ENCODE assay signal across 1 cellular context in genomic region chr20:63765082-63765873, GRCh38.
TF ChIP-seq lines count a peak whose summit lies in the region.

No MANE protein-coding gene starts in this region.

TF ChIP-seq in HepG2, 621 proteins besides CTCF, POLR2A, EP300 and RAD21 (continued from another document and continues in another):
- TF ChIP-seq, protein P1, sequence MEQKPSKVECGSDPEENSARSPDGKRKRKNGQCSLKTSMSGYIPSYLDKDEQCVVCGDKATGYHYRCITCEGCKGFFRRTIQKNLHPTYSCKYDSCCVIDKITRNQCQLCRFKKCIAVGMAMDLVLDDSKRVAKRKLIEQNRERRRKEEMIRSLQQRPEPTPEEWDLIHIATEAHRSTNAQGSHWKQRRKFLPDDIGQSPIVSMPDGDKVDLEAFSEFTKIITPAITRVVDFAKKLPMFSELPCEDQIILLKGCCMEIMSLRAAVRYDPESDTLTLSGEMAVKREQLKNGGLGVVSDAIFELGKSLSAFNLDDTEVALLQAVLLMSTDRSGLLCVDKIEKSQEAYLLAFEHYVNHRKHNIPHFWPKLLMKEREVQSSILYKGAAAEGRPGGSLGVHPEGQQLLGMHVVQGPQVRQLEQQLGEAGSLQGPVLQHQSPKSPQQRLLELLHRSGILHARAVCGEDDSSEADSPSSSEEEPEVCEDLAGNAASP (CRISPR knock-in tag; IDR thresholded peaks at IDR 0.05; ENCODE audit: borderline replicate concordance) = no peak; the same call in 1 of the 2 replicates
- TF ChIP-seq ZSCAN30 (CRISPR knock-in tag; IDR thresholded peaks at IDR 0.05) (no peak), GATAD2A (CRISPR knock-in tag; IDR thresholded peaks at IDR 0.05) (peak; percentile 50; the same call in 1 of the 2 replicates), MTF1 (CRISPR knock-in tag; IDR thresholded peaks at IDR 0.05) (no peak), FOXP1 (IDR thresholded peaks at IDR 0.05) (no peak), FOXP1 (CRISPR knock-in tag; IDR thresholded peaks at IDR 0.05) (0 out of 2 replicates have a peak, but pooled peaks have one; percentile 15), SOX6 (IDR thresholded peaks at IDR 0.05) (no peak), SOX6 (CRISPR knock-in tag; IDR thresholded peaks at IDR 0.05) (peak; percentile 45), SP2 (CRISPR knock-in tag; IDR thresholded peaks at IDR 0.05) (no peak), YEATS4 (CRISPR knock-in tag; IDR thresholded peaks at IDR 0.05; ENCODE audit: borderline replicate concordance) (peak; percentile 61; the same call in 1 of the 2 replicates), ZNF33A (CRISPR knock-in tag; IDR thresholded peaks at IDR 0.05; ENCODE audit: borderline replicate concordance) (no peak), THAP11 (CRISPR knock-in tag; IDR thresholded peaks at IDR 0.05) (no peak), TSC22D2 (CRISPR knock-in tag; IDR thresholded peaks at IDR 0.05; ENCODE audit: borderline replicate concordance) (peak; percentile 26; the same call in 1 of the 2 replicates), AHDC1 (CRISPR knock-in tag; IDR thresholded peaks at IDR 0.05; ENCODE audit: borderline replicate concordance) (0 out of 2 replicates have a peak, but pooled peaks have one; percentile 35), ZNF256 (CRISPR knock-in tag; conservative IDR thresholded peaks at IDR 0.05) (no peak), RFXAP (CRISPR knock-in tag; IDR thresholded peaks at IDR 0.05; ENCODE audit: borderline replicate concordance) (peak; percentile 38; the same call in 1 of the 2 replicates), ZNF616 (CRISPR knock-in tag; IDR thresholded peaks at IDR 0.05; ENCODE audit: low read depth) (no peak), ZFP37 (CRISPR knock-in tag; IDR thresholded peaks at IDR 0.05; ENCODE audit: borderline replicate concordance) (0 out of 2 replicates have a peak, but pooled peaks have one; percentile 53), MTF2 (CRISPR knock-in tag; IDR thresholded peaks at IDR 0.05; ENCODE audit: borderline replicate concordance) (no peak), MXI1 (IDR thresholded peaks at IDR 0.05; ENCODE audit: borderline replicate concordance, low read depth, low read length) (0 out of 3 replicates have a peak, but pooled peaks have one; percentile 34), KDM5B (CRISPR knock-in tag; IDR thresholded peaks at IDR 0.05; ENCODE audit: borderline replicate concordance) (peak; percentile 77; the same call in 1 of the 2 replicates), HNF4G (IDR thresholded peaks at IDR 0.05; ENCODE audit: borderline replicate concordance, low read depth, low read length) (peak; percentile 43; the same call in 1 of the 2 replicates), HNF4G (CRISPR knock-in tag; IDR thresholded peaks at IDR 0.05; ENCODE audit: borderline replicate concordance, low read depth) (peak; percentile 35; the same call in 1 of the 2 replicates), CHCHD3 (CRISPR knock-in tag; IDR thresholded peaks at IDR 0.05) (no peak), NFE2L1 (CRISPR knock-in tag; IDR thresholded peaks at IDR 0.05; ENCODE audit: borderline replicate concordance) (no peak), ZBTB8A (CRISPR knock-in tag; IDR thresholded peaks at IDR 0.05; ENCODE audit: borderline replicate concordance, low read depth) (no peak), PCBP1 (IDR thresholded peaks at IDR 0.05; ENCODE audit: borderline replicate concordance, low read depth, low read length) (no peak), SMC3 (IDR thresholded peaks at IDR 0.05; ENCODE audit: low read length) (no peak), NCOR1 (IDR thresholded peaks at IDR 0.05; ENCODE audit: borderline replicate concordance, low read length) (peak; percentile 35; the same call in 1 of the 2 replicates), PRMT3 (CRISPR knock-in tag; IDR thresholded peaks at IDR 0.05; ENCODE audit: borderline replicate concordance, low read depth) (no peak), DMAP1 (CRISPR knock-in tag; IDR thresholded peaks at IDR 0.05) (peak; percentile 52), ZNF232 (CRISPR knock-in tag; IDR thresholded peaks at IDR 0.05; ENCODE audit: borderline replicate concordance) (0 out of 2 replicates have a peak, but pooled peaks have one; percentile 37), AGO2 (optimal IDR thresholded peaks at IDR 0.05; ENCODE audit: low read depth, low read length) (no peak), ZNF83 (CRISPR knock-in tag; IDR thresholded peaks at IDR 0.05; ENCODE audit: borderline replicate concordance) (0 out of 2 replicates have a peak, but pooled peaks have one; percentile 61), ZNF296 (CRISPR knock-in tag; conservative IDR thresholded peaks at IDR 0.05) (0 out of 2 replicates have a peak, but pooled peaks have one; percentile 29), ETV5 (CRISPR knock-in tag; IDR thresholded peaks at IDR 0.05; ENCODE audit: borderline replicate concordance) (peak; percentile 88), ZBTB7B (CRISPR knock-in tag; IDR thresholded peaks at IDR 0.05) (peak; percentile 91), SOX13 (IDR thresholded peaks at IDR 0.05) (no peak), SOX13 (CRISPR knock-in tag; conservative IDR thresholded peaks at IDR 0.05 in 1 of 2, IDR thresholded peaks at IDR 0.05 in 1 of 2) (peak in 1 of 2 experiments; percentile 27; a peak in 1 of 4 replicates), ZNF747 (CRISPR knock-in tag; IDR thresholded peaks at IDR 0.05; ENCODE audit: borderline replicate concordance) (0 out of 2 replicates have a peak, but pooled peaks have one; percentile 36)
- TF ChIP-seq, protein P2, sequence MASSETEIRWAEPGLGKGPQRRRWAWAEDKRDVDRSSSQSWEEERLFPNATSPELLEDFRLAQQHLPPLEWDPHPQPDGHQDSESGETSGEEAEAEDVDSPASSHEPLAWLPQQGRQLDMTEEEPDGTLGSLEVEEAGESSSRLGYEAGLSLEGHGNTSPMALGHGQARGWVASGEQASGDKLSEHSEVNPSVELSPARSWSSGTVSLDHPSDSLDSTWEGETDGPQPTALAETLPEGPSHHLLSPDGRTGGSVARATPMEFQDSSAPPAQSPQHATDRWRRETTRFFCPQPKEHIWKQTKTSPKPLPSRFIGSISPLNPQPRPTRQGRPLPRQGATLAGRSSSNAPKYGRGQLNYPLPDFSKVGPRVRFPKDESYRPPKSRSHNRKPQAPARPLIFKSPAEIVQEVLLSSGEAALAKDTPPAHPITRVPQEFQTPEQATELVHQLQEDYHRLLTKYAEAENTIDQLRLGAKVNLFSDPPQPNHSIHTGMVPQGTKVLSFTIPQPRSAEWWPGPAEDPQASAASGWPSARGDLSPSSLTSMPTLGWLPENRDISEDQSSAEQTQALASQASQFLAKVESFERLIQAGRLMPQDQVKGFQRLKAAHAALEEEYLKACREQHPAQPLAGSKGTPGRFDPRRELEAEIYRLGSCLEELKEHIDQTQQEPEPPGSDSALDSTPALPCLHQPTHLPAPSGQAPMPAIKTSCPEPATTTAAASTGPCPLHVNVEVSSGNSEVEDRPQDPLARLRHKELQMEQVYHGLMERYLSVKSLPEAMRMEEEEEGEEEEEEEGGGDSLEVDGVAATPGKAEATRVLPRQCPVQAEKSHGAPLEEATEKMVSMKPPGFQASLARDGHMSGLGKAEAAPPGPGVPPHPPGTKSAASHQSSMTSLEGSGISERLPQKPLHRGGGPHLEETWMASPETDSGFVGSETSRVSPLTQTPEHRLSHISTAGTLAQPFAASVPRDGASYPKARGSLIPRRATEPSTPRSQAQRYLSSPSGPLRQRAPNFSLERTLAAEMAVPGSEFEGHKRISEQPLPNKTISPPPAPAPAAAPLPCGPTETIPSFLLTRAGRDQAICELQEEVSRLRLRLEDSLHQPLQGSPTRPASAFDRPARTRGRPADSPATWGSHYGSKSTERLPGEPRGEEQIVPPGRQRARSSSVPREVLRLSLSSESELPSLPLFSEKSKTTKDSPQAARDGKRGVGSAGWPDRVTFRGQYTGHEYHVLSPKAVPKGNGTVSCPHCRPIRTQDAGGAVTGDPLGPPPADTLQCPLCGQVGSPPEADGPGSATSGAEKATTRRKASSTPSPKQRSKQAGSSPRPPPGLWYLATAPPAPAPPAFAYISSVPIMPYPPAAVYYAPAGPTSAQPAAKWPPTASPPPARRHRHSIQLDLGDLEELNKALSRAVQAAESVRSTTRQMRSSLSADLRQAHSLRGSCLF (CRISPR knock-in tag; IDR thresholded peaks at IDR 0.05; ENCODE audit: borderline replicate concordance) = no peak
- TF ChIP-seq, protein P3, sequence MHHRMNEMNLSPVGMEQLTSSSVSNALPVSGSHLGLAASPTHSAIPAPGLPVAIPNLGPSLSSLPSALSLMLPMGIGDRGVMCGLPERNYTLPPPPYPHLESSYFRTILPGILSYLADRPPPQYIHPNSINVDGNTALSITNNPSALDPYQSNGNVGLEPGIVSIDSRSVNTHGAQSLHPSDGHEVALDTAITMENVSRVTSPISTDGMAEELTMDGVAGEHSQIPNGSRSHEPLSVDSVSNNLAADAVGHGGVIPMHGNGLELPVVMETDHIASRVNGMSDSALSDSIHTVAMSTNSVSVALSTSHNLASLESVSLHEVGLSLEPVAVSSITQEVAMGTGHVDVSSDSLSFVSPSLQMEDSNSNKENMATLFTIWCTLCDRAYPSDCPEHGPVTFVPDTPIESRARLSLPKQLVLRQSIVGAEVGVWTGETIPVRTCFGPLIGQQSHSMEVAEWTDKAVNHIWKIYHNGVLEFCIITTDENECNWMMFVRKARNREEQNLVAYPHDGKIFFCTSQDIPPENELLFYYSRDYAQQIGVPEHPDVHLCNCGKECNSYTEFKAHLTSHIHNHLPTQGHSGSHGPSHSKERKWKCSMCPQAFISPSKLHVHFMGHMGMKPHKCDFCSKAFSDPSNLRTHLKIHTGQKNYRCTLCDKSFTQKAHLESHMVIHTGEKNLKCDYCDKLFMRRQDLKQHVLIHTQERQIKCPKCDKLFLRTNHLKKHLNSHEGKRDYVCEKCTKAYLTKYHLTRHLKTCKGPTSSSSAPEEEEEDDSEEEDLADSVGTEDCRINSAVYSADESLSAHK (CRISPR knock-in tag; IDR thresholded peaks at IDR 0.05; ENCODE audit: borderline replicate concordance) = no peak
- TF ChIP-seq, protein P4, sequence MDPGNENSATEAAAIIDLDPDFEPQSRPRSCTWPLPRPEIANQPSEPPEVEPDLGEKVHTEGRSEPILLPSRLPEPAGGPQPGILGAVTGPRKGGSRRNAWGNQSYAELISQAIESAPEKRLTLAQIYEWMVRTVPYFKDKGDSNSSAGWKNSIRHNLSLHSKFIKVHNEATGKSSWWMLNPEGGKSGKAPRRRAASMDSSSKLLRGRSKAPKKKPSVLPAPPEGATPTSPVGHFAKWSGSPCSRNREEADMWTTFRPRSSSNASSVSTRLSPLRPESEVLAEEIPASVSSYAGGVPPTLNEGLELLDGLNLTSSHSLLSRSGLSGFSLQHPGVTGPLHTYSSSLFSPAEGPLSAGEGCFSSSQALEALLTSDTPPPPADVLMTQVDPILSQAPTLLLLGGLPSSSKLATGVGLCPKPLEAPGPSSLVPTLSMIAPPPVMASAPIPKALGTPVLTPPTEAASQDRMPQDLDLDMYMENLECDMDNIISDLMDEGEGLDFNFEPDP (CRISPR knock-in tag; conservative IDR thresholded peaks at IDR 0.05) = no peak
- TF ChIP-seq, protein P5, sequence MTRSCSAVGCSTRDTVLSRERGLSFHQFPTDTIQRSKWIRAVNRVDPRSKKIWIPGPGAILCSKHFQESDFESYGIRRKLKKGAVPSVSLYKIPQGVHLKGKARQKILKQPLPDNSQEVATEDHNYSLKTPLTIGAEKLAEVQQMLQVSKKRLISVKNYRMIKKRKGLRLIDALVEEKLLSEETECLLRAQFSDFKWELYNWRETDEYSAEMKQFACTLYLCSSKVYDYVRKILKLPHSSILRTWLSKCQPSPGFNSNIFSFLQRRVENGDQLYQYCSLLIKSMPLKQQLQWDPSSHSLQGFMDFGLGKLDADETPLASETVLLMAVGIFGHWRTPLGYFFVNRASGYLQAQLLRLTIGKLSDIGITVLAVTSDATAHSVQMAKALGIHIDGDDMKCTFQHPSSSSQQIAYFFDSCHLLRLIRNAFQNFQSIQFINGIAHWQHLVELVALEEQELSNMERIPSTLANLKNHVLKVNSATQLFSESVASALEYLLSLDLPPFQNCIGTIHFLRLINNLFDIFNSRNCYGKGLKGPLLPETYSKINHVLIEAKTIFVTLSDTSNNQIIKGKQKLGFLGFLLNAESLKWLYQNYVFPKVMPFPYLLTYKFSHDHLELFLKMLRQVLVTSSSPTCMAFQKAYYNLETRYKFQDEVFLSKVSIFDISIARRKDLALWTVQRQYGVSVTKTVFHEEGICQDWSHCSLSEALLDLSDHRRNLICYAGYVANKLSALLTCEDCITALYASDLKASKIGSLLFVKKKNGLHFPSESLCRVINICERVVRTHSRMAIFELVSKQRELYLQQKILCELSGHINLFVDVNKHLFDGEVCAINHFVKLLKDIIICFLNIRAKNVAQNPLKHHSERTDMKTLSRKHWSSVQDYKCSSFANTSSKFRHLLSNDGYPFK (CRISPR knock-in tag; IDR thresholded peaks at IDR 0.05; ENCODE audit: borderline replicate concordance) = peak; percentile 63
